Comparison of ENCODE assay signal across 1 cellular context in the genomic region with DNA sequence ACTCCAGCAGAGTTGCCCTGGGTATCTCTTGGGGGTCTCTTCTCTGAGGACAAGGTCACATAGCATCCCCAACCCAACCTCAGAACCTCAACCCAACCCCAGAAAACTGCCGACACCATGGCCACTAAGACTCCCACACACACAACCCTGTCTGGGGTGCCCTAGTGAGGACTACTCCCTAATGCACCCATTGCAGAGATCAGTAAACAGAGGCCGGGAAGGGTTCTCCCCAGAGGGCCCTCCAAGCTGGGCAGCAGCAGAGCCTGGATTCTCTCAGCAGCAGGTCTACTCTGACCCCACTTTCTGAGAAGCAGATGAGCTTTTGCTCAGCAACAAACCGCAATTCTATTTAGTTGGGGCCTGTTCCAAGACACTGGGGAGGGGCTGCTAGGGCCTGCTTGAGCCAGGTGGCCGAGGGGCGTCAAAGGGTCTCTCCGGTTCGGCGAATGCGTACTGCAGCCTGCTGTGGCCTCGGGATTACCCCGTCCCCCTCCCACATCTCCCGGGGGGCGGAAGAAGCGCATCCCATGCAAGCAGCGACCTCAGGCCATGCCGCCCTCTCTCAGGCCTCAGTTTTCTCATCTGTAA.
A peak's percentile ranks its signal among the peaks of the same experiment; 100 is the strongest.
TF ChIP-seq lines count a peak whose summit lies in the region.

No MANE protein-coding gene starts in this region.

TF ChIP-seq in H1, 55 proteins besides CTCF, POLR2A, EP300 and RAD21:
- TF ChIP-seq, protein P1, sequence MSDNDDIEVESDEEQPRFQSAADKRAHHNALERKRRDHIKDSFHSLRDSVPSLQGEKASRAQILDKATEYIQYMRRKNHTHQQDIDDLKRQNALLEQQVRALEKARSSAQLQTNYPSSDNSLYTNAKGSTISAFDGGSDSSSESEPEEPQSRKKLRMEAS (IDR thresholded peaks at IDR 0.05), result peak; percentile 37
- TF ChIP-seq TCF12 (IDR thresholded peaks at IDR 0.05; ENCODE audit: low read depth, low read length) (no peak), GTF2F1 (IDR thresholded peaks at IDR 0.05; ENCODE audit: borderline replicate concordance, low read depth, low read length) (no peak), MAFK (IDR thresholded peaks at IDR 0.05; ENCODE audit: low read depth, low read length) (no peak), JUN (IDR thresholded peaks at IDR 0.05; ENCODE audit: low read depth, low read length) (no peak), KDM1A (IDR thresholded peaks at IDR 0.05; ENCODE audit: borderline replicate concordance, low read length) (peak; percentile 91; the same call in 1 of the 2 replicates)
